In genomic region chr11:47352556-47352955, GRCh38 we compare ENCODE assay signal across 1 cellular context.
TF ChIP-seq lines count a peak whose summit lies in the region.

Gene MYBPC3 (minus strand): TSS chr11:47352702. CDS start chr11:47352647, 55 bp downstream.

TF ChIP-seq in SK-N-SH treated with all-trans-retinoic acid at 6 μM for 48 hours, 23 proteins besides CTCF, POLR2A, EP300 and RAD21 (continued from another document):
- TF ChIP-seq ZNF8 (CRISPR knock-in tag; IDR thresholded peaks at IDR 0.05) (no peak), RARB (CRISPR knock-in tag; IDR thresholded peaks at IDR 0.05) (no peak), ZNF70 (CRISPR knock-in tag; IDR thresholded peaks at IDR 0.05) (no peak)
TF ChIP-seq in SK-N-SH treated with all-trans-retinoic acid at 6 μM for 48 hours: peak in this region for 0.
